Comparison of ENCODE assay signal across 1 cellular context in the genomic region with DNA sequence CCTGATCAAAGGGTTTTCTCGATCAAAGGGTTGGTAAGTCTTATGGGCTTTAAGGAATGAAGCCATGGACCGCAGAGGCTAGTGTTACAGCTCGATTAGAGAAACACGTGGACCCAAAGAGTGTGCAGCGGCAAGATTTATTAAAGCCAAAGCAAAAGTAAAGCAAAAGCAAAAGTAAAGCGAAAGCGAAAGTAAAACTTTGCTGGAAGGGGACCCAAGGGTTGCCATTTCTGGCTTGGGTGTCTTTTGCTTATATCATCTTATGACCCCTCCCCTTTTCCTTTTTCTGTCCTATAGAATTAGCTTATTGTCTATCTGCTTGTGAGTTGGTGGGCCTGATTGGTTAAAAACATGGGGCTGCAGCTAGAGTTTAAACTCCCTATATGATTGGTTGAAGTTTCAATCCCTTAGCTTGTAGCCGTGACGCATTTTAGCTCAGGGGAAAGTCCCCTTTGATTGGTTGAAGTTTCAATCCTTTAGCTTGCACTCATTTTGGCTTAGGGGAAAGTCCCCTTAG.
TF ChIP-seq lines count a peak whose summit lies in the region.

No MANE protein-coding gene starts in this region.

TF ChIP-seq in GM23338, 12 proteins besides CTCF, POLR2A, EP300 and RAD21 (continued from another document):
- TF ChIP-seq, protein P1, sequence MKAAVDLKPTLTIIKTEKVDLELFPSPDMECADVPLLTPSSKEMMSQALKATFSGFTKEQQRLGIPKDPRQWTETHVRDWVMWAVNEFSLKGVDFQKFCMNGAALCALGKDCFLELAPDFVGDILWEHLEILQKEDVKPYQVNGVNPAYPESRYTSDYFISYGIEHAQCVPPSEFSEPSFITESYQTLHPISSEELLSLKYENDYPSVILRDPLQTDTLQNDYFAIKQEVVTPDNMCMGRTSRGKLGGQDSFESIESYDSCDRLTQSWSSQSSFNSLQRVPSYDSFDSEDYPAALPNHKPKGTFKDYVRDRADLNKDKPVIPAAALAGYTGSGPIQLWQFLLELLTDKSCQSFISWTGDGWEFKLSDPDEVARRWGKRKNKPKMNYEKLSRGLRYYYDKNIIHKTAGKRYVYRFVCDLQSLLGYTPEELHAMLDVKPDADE (IDR thresholded peaks at IDR 0.05), result no peak
- no peak for TF ChIP-seq JUNB (IDR thresholded peaks at IDR 0.05; ENCODE audit: unreplicated experiment)
- no peak for TF ChIP-seq ZNF114 (CRISPR knock-in tag; IDR thresholded peaks at IDR 0.05)
- TF ChIP-seq, protein P2, sequence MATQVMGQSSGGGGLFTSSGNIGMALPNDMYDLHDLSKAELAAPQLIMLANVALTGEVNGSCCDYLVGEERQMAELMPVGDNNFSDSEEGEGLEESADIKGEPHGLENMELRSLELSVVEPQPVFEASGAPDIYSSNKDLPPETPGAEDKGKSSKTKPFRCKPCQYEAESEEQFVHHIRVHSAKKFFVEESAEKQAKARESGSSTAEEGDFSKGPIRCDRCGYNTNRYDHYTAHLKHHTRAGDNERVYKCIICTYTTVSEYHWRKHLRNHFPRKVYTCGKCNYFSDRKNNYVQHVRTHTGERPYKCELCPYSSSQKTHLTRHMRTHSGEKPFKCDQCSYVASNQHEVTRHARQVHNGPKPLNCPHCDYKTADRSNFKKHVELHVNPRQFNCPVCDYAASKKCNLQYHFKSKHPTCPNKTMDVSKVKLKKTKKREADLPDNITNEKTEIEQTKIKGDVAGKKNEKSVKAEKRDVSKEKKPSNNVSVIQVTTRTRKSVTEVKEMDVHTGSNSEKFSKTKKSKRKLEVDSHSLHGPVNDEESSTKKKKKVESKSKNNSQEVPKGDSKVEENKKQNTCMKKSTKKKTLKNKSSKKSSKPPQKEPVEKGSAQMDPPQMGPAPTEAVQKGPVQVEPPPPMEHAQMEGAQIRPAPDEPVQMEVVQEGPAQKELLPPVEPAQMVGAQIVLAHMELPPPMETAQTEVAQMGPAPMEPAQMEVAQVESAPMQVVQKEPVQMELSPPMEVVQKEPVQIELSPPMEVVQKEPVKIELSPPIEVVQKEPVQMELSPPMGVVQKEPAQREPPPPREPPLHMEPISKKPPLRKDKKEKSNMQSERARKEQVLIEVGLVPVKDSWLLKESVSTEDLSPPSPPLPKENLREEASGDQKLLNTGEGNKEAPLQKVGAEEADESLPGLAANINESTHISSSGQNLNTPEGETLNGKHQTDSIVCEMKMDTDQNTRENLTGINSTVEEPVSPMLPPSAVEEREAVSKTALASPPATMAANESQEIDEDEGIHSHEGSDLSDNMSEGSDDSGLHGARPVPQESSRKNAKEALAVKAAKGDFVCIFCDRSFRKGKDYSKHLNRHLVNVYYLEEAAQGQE (IDR thresholded peaks at IDR 0.05; ENCODE audit: unreplicated experiment), result no peak
